In the genomic region with DNA sequence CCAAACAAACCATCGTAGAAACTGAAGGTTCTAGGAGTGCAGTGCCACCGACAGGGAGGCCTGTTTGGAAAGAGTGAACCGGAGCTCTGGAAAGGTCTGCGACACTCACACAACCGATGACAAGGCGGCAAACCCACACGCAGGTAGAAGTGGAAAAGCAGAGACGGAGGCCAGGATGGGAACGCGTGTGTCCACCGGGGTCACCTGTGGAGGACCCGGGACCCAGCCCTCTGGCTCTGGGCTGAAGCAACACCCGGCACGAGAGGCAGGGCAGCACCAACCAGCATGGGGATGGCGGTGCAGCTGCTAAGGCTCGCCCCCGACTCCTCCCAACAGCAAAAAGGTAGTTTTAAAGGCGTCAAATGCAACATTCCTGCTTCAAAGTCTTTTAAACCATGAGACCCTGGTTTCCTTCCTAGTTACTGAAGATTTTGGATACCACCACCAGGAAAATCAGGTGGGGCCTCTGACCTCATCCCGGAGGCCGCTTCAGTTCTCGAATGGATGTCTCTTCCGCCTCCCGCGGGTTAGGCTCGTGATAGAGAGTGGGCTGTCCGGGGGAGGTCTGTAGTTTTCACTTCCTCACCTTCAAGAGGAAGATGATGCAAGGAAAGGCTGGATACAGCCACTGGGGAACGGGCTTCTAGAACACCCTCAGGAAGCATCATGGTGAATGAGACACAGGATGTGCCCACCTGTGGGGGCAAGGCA, we compare ENCODE assay signal across 17 cellular contexts.
DNase-seq lines count a peak whose midpoint lies in the region; ATAC-seq and TF ChIP-seq lines count a peak whose summit lies in the region.
"Had no signal": no experiment of that assay in that cellular context is flagged by ENCODE, and none has a peak within 500 bp of the region (broad histone marks: within the 10 kb centered on the region; RNA-seq: fewer than 3 reads in every experiment).

No MANE protein-coding gene starts in this region.

- ATAC-seq in activated T-helper 17 cell treated with anti-CD3 and anti-CD28 coated beads, Interleukin-2, amount 50 U/mL, for 72 hours (replicated peaks): no peak
- ATAC-seq in left lobe of liver: peak; percentile 10
- no peak for ATAC-seq in omental fat pad (ENCODE audit: low FRiP score)
- ATAC-seq: activated CD4-positive, CD25-positive, alpha-beta regulatory T cell treated with anti-CD3 and anti-CD28 coated beads, Interleukin-2, amount 50 U/mL, for 24 hours; naive thymus-derived CD4-positive, alpha-beta T cell had no signal

- TF ChIP-seq CTCF in testis (IDR thresholded peaks at IDR 0.05) (no peak), omental fat pad (IDR thresholded peaks at IDR 0.05) (no peak)

- no peaks in the 10 kb centered on the region for H3K36me3 ChIP-seq in testis (ENCODE audit: low read depth, missing control alignments)

- intact Hi-C loops in testis (cut with DNase I; ENCODE audit: low total_unique reads): no loop called here

- CTCF ChIA-PET in activated naive CD4-positive, alpha-beta T cell treated with anti-CD3 and anti-CD28 coated beads, Interleukin-2, amount 10 ng/mL, durations not matched to agents 7 days and 5 days (lab: Charles Lee): no interaction called here

- WGBS in testis, 2 donors: 94 to 95% methylated on average over 27 of the region's 27 CpGs

- H3K9me3 ChIP-seq in testis: no peaks in the 10 kb centered on the region

- DNase-seq in activated naive CD4-positive, alpha-beta T cell treated with anti-CD3 and anti-CD28 coated beads, Interleukin-2, amount 10 ng/mL, durations not matched to agents 7 days and 5 days: no peak
- no peak for DNase-seq in activated naive CD4-positive, alpha-beta T cell treated with anti-CD3 and anti-CD28 coated beads, Interleukin-2, amount 50 U/mL, for 16 hours
- DNase-seq in left lobe of liver (ENCODE audit: low spot score): peak; percentile 41
- peak; percentile 13 for DNase-seq in testis
- no peak for DNase-seq in NOMO-1 (lab: John Stamatoyannopoulos, UW; ENCODE audit: unreplicated experiment in 2 of 2)
- DNase-seq in omental fat pad (ENCODE audit: low spot score): no peak
- DNase-seq in DMS53 (lab: John Stamatoyannopoulos, UW): no peak
- DNase-seq: activated T-cell treated with anti-CD3 and anti-CD28 coated beads, Interleukin-2, amount 50 U/mL, for 1 hour; COR-L47; erythroblast; Karpas-422; lower lobe of right lung; NCI-H226; NK-92 treated with Interleukin-12 subunit alpha and Interleukin-12 subunit beta, amount 100 ng/mL, for 24 hours had no signal

- peaks cover 25% of the 10 kb centered on the region for H3K36me3 Mint-ChIP-seq in activated naive CD4-positive, alpha-beta T cell treated with anti-CD3 and anti-CD28 coated beads, Interleukin-2, amount 10 ng/mL, durations not matched to agents 7 days and 5 days
- peaks cover 69% of the 10 kb centered on the region for H3K36me3 Mint-ChIP-seq in activated T-helper 17 cell treated with anti-CD3 and anti-CD28 coated beads, Interleukin-2, amount 50 U/mL, for 72 hours (ENCODE audit: low read depth)

- H3K27ac Mint-ChIP-seq in activated naive CD4-positive, alpha-beta T cell treated with anti-CD3 and anti-CD28 coated beads, Interleukin-2, amount 10 ng/mL, durations not matched to agents 7 days and 5 days: peak overlapping the region; percentile 49
- H3K27ac Mint-ChIP-seq in activated T-helper 17 cell treated with anti-CD3 and anti-CD28 coated beads, Interleukin-2, amount 50 U/mL, for 72 hours: peak overlapping the region; percentile 41

- no peak for TF ChIP-seq POLR2A in testis (IDR thresholded peaks at IDR 0.05)

- no peak overlapping the region for H3K4me3 Mint-ChIP-seq in activated naive CD4-positive, alpha-beta T cell treated with anti-CD3 and anti-CD28 coated beads, Interleukin-2, amount 10 ng/mL, durations not matched to agents 7 days and 5 days
- no peak overlapping the region for H3K4me3 Mint-ChIP-seq in activated T-helper 17 cell treated with anti-CD3 and anti-CD28 coated beads, Interleukin-2, amount 50 U/mL, for 72 hours
- H3K4me3 Mint-ChIP-seq: naive thymus-derived CD4-positive, alpha-beta T cell had no signal

- no peaks in the 10 kb centered on the region for H3K27me3 ChIP-seq in testis

- H3K27ac ChIP-seq in testis: no peak overlapping the region
- H3K27ac ChIP-seq: lower lobe of right lung had no signal

- peaks cover 13% of the 10 kb centered on the region for H3K4me1 ChIP-seq in testis
- H3K4me1 ChIP-seq: lower lobe of right lung had no signal

- no peaks in the 10 kb centered on the region for H3K4me1 Mint-ChIP-seq in activated naive CD4-positive, alpha-beta T cell treated with anti-CD3 and anti-CD28 coated beads, Interleukin-2, amount 10 ng/mL, durations not matched to agents 7 days and 5 days
- peaks cover 5% of the 10 kb centered on the region for H3K4me1 Mint-ChIP-seq in activated T-helper 17 cell treated with anti-CD3 and anti-CD28 coated beads, Interleukin-2, amount 50 U/mL, for 72 hours

- no peaks in the 10 kb centered on the region for H3K27me3 Mint-ChIP-seq in activated naive CD4-positive, alpha-beta T cell treated with anti-CD3 and anti-CD28 coated beads, Interleukin-2, amount 10 ng/mL, durations not matched to agents 7 days and 5 days
- H3K27me3 Mint-ChIP-seq in activated T-helper 17 cell treated with anti-CD3 and anti-CD28 coated beads, Interleukin-2, amount 50 U/mL, for 72 hours: no peaks in the 10 kb centered on the region
- H3K27me3 Mint-ChIP-seq: naive thymus-derived CD4-positive, alpha-beta T cell had no signal

- H3K9me3 Mint-ChIP-seq in activated naive CD4-positive, alpha-beta T cell treated with anti-CD3 and anti-CD28 coated beads, Interleukin-2, amount 10 ng/mL, durations not matched to agents 7 days and 5 days: no peaks in the 10 kb centered on the region
- no peaks in the 10 kb centered on the region for H3K9me3 Mint-ChIP-seq in activated T-helper 17 cell treated with anti-CD3 and anti-CD28 coated beads, Interleukin-2, amount 50 U/mL, for 72 hours
- H3K9me3 Mint-ChIP-seq: naive thymus-derived CD4-positive, alpha-beta T cell had no signal

- H3K4me3 ChIP-seq in testis: no peak overlapping the region
- H3K4me3 ChIP-seq: lower lobe of right lung had no signal

Comparison
In these comparisons a context has a peak if more than half of its experiments do, and no peak if none do; other contexts are left out.
1. DNase-seq: peak in left lobe of liver (single experiment) and testis (single experiment); none in activated naive CD4-positive, alpha-beta T cell treated with anti-CD3 and anti-CD28 coated beads, Interleukin-2, amount 10 ng/mL, durations not matched to agents 7 days and 5 days (single experiment), activated naive CD4-positive, alpha-beta T cell treated with anti-CD3 and anti-CD28 coated beads, Interleukin-2, amount 50 U/mL, for 16 hours (single experiment), NOMO-1 (0 of 2), omental fat pad (single experiment) and DMS53 (single experiment).